ENCODE assay signal across 26 cellular contexts in the genomic region with DNA sequence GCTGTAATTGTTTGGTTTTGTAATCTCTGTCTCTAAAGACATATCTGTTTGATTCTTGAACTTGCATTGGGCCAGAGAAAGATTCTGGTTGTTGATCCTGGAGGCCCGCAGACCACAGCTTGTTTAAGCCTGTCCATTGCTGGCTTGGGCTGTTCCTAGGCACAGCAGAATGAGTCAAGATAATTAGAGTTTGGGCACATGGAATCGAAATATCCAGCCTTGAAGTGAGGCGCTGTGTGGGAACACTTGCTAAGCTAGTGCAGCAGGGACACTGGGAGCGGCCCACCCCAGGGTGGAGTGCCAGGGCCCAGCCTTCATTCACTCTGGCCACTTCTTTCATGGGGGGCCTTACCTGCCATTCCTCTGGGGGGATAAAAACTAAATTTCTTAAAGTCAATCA.
"Had no signal": no experiment of that assay in that cellular context is flagged by ENCODE, and none has a peak within 500 bp of the region (broad histone marks: within the 10 kb centered on the region; RNA-seq: fewer than 3 reads in every experiment).

No MANE protein-coding gene starts in this region.

- H3K27ac ChIP-seq: left ventricle myocardium inferior, lower lobe of right lung, ovary, right lobe of liver, thyroid gland, vagina had no signal

- ATAC-seq: left colon; lower lobe of right lung; naive thymus-derived CD8-positive, alpha-beta T cell; right lobe of liver; stimulated activated naive CD8-positive, alpha-beta T cell treated with anti-CD3 and anti-CD28 coated beads, Interleukin-15, amount 100 ng/mL, for 72 hours had no signal

- H3K9me3 ChIP-seq: left ventricle myocardium inferior, lower lobe of right lung, ovary, right lobe of liver, thyroid gland, vagina had no signal

- H3K36me3 ChIP-seq: ovary had no signal

- DNase-seq: cortex of kidney; effector CD4-positive, alpha-beta T cell; erythroblast; hypothalamus; immature natural killer cell; islet precursor cell; kidney glomerular epithelial cell; left colon; left ventricle myocardium inferior; lower lobe of right lung; naive thymus-derived CD8-positive, alpha-beta T cell; nephron progenitor cell; ovary; retina; right lobe of liver; stimulated activated CD4-positive, alpha-beta T cell treated with anti-CD3 and anti-CD28 coated beads, Interleukin-12 subunit alpha, Interleukin-12 subunit beta, amount 100 ng/mL, for 4 hours; stimulated activated CD4-positive, alpha-beta T cell treated with anti-CD3 and anti-CD28 coated beads, Interleukin-1b, Interleukin-23, amount 100 ng/mL, for 48 hours; stimulated activated CD4-positive, alpha-beta T cell treated with anti-CD3 and anti-CD28 coated beads, Interleukin-4, amount 100 ng/mL, for 1 hour; stimulated activated CD8-positive, alpha-beta memory T cell treated with anti-CD3 and anti-CD28 coated beads, Interleukin-4, amount 100 ng/mL, for 48 hours; stimulated activated naive CD4-positive, alpha-beta T cell; stimulated activated naive CD8-positive, alpha-beta T cell treated with anti-CD3 and anti-CD28 coated beads, Interleukin-15, amount 100 ng/mL, for 72 hours; thyroid gland; trophoblast cell had no signal

- H3K27me3 ChIP-seq: ovary, right lobe of liver, thyroid gland, vagina had no signal

- H3K4me3 ChIP-seq: left ventricle myocardium inferior, lower lobe of right lung, ovary, right lobe of liver, smooth muscle cell, thyroid gland, vagina had no signal

- H3K4me1 ChIP-seq: lower lobe of right lung, right lobe of liver, thyroid gland, vagina had no signal

- FAIRE-seq: frontal cortex had no signal
